8 cellular contexts compared by ENCODE assay signal in the genomic region with DNA sequence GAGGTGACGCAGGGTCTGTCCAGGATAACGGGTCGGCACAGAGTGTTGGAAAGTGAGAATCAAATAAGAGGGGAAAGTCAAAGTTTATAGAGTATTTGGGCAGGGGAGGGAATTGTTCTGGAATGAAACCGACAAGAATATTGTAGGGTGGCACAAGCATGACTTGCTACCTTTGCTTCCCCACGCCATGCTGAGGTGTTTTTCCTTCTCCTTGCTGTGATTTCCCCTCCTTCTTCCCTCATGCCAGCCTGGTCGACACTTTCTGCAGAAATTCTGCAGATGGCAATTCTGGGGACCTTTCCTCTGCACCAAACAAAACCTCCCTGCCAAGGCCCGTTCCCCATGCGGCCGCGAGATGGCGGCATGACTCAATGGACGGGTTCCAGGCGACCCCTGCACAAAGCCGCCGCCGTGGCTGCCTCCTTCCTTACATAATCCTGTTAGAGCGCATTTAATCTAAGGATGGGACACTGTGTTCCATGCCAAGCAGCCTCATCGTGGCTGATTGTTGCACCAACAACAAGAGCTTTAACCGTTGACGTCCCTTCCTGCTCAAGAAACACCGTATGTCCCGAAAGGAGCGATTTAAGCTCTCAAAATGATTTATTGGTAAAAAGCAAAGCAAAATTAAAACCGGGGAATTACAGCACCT. TPM values are rescaled to one million over a fixed set of nuclear protein-coding genes. Genes with fewer than 3 reads are reported as not detected.
DNase-seq lines count a peak whose midpoint lies in the region; ATAC-seq and TF ChIP-seq lines count a peak whose summit lies in the region.

TSS of gene MRO (minus strand) at position 290 of the 652 bp plus-strand sequence. CDS start 10,616 bp downstream, outside the sequence.

- peak; percentile 78 for DNase-seq in DND-41
- DNase-seq in GM23248 = peak; percentile 85
- peak; percentile 81 to 89 for DNase-seq in Kasumi-1 (lab: John Stamatoyannopoulos, UW)
- peak; percentile 86 to 94 (median 89) for DNase-seq in Peyer's patch
- DNase-seq in activated T-cell treated with anti-CD3 and anti-CD28 coated beads, Interleukin-2, amount 50 U/mL, for 72 hours = peak; percentile 78 to 83
- peak; percentile 71 for DNase-seq in fibroblast of peridontal ligament (ENCODE audit: extremely low read depth)
- DNase-seq in naive thymus-derived CD8-positive, alpha-beta T cell = peak; percentile 65 to 87 (median 76)

- TF ChIP-seq CTCF in DND-41 (IDR thresholded peaks at IDR 0.05; ENCODE audit: borderline replicate concordance, extremely low read depth, low read length, poor library complexity, severe bottlenecking) (peak; percentile 99), Peyer's patch (IDR thresholded peaks at IDR 0.05) (peak; percentile 67 to 97 (median 92))

- no peaks in the 10 kb centered on the region for H3K9me2 ChIP-seq in GM23248 (ENCODE audit: insufficient read depth)

- in situ Hi-C loops in GM23248 (cut with MboI) = no loop called here

- POLR2A ChIA-PET in naive thymus-derived CD8-positive, alpha-beta T cell (lab: Charles Lee) = interaction anchor here (1.1 to 1.8 kb wide), 4 partner anchors 59 to 238 kb away, joined by 3 to 8 read pairs (median 5); partner anchors contain the start of genes ELAC1, ME2 and SMAD4

- no peak within 1 kb of the TSS for H3K4me3 Mint-ChIP-seq in activated T-cell treated with anti-CD3 and anti-CD28 coated beads, Interleukin-2, amount 50 U/mL, for 72 hours
- H3K4me3 Mint-ChIP-seq in naive thymus-derived CD8-positive, alpha-beta T cell = peak within 1 kb of the TSS in 3 of 10 donors; percentile 13 to 28 (median 24)
- no peak within 1 kb of the TSS for H3K4me3 Mint-ChIP-seq in stimulated activated memory B cell treated with anti-CD40 and anti-IgM and Interleukin-4, amounts not matched to agents 10 μg/mL and 1 μg/mL and 100 μg/mL, for 72 hours

- 2 to 3% methylated on average over 24 of the region's 24 CpGs for WGBS in GM23248 (ENCODE audit: low coverage in 1 of 2, low lambda C conversion rate in 2 of 2, missing lambda C conversion rate in 2 of 2), 2 experiments

- H3K79me2 ChIP-seq in DND-41 (ENCODE audit: insufficient read depth, low read length) = no peaks in the 10 kb centered on the region
- H3K79me2 ChIP-seq in GM23248 (ENCODE audit: insufficient read depth) = no peaks in the 10 kb centered on the region

- H3K9me3 ChIP-seq in DND-41 (ENCODE audit: insufficient read depth, low read length, severe bottlenecking) = no peaks in the 10 kb centered on the region
- no peaks in the 10 kb centered on the region for H3K9me3 ChIP-seq in GM23248 (ENCODE audit: low read depth)
- no peaks in the 10 kb centered on the region for H3K9me3 ChIP-seq in Peyer's patch

- H3K4me1 Mint-ChIP-seq in activated T-cell treated with anti-CD3 and anti-CD28 coated beads, Interleukin-2, amount 50 U/mL, for 72 hours (ENCODE audit: low read depth) = no peaks in the 10 kb centered on the region
- peaks cover 0 to 9% (median 0%) of the 10 kb centered on the region in 4 donors for H3K4me1 Mint-ChIP-seq in naive thymus-derived CD8-positive, alpha-beta T cell
- peaks cover 12% of the 10 kb centered on the region for H3K4me1 Mint-ChIP-seq in stimulated activated memory B cell treated with anti-CD40 and anti-IgM and Interleukin-4, amounts not matched to agents 10 μg/mL and 1 μg/mL and 100 μg/mL, for 72 hours

- H3K9me3 Mint-ChIP-seq in activated T-cell treated with anti-CD3 and anti-CD28 coated beads, Interleukin-2, amount 50 U/mL, for 72 hours = no peaks in the 10 kb centered on the region
- no peaks in the 10 kb centered on the region for H3K9me3 Mint-ChIP-seq in naive thymus-derived CD8-positive, alpha-beta T cell
- H3K9me3 Mint-ChIP-seq in stimulated activated memory B cell treated with anti-CD40 and anti-IgM and Interleukin-4, amounts not matched to agents 10 μg/mL and 1 μg/mL and 100 μg/mL, for 72 hours = no peaks in the 10 kb centered on the region

- no peak for TF ChIP-seq POLR2A in Peyer's patch (IDR thresholded peaks at IDR 0.05)

- peak within 1 kb of the TSS; percentile 64 for H3K4me2 ChIP-seq in DND-41 (ENCODE audit: insufficient read depth, low read length)
- H3K4me2 ChIP-seq in GM23248 (ENCODE audit: unreplicated experiment) = peak within 1 kb of the TSS; percentile 90

- H3K36me3 ChIP-seq in DND-41 (ENCODE audit: insufficient read depth, low read length) (no peaks in the 10 kb centered on the region), GM23248 (ENCODE audit: low read depth) (no peaks in the 10 kb centered on the region), Peyer's patch (no peaks in the 10 kb centered on the region)

- H3K36me3 Mint-ChIP-seq in activated T-cell treated with anti-CD3 and anti-CD28 coated beads, Interleukin-2, amount 50 U/mL, for 72 hours (ENCODE audit: insufficient read depth in 2 of 2) = no peaks in the 10 kb centered on the region
- H3K36me3 Mint-ChIP-seq in naive thymus-derived CD8-positive, alpha-beta T cell = peaks cover 0 to 2% (median 0%) of the 10 kb centered on the region in 3 donors
- no peaks in the 10 kb centered on the region for H3K36me3 Mint-ChIP-seq in stimulated activated memory B cell treated with anti-CD40 and anti-IgM and Interleukin-4, amounts not matched to agents 10 μg/mL and 1 μg/mL and 100 μg/mL, for 72 hours

- H3K27ac Mint-ChIP-seq in activated T-cell treated with anti-CD3 and anti-CD28 coated beads, Interleukin-2, amount 50 U/mL, for 72 hours = no peak within 1 kb of the TSS
- no peak within 1 kb of the TSS for H3K27ac Mint-ChIP-seq in naive thymus-derived CD8-positive, alpha-beta T cell
- no peak within 1 kb of the TSS for H3K27ac Mint-ChIP-seq in stimulated activated memory B cell treated with anti-CD40 and anti-IgM and Interleukin-4, amounts not matched to agents 10 μg/mL and 1 μg/mL and 100 μg/mL, for 72 hours

- H3K4me3 ChIP-seq in DND-41 (ENCODE audit: low read depth in 1 of 2, low read length in 2 of 2) (peak within 1 kb of the TSS in 1 of 2 experiments; percentile 45; a peak in 2 of 4 replicates), GM23248 (peak within 1 kb of the TSS; percentile 71), Peyer's patch (peak within 1 kb of the TSS; percentile 14 to 54 (median 34))

- no peaks in the 10 kb centered on the region for H4K20me1 ChIP-seq in DND-41 (ENCODE audit: insufficient read depth, low read length)
- no peaks in the 10 kb centered on the region for H4K20me1 ChIP-seq in GM23248 (ENCODE audit: insufficient read depth)

- no peaks in the 10 kb centered on the region for H3F3A ChIP-seq in GM23248 (ENCODE audit: insufficient read depth)

- H3K27ac ChIP-seq in DND-41 (ENCODE audit: low read length) (no peak within 1 kb of the TSS), GM23248 (no peak within 1 kb of the TSS), Peyer's patch (peak within 1 kb of the TSS in 2 of 4 donors; percentile 28 to 56)

- H2AFZ ChIP-seq in DND-41 (ENCODE audit: low read depth, low read length) (peak within 1 kb of the TSS; percentile 51), GM23248 (peak within 1 kb of the TSS; percentile 85)

- H3K27me3 Mint-ChIP-seq in activated T-cell treated with anti-CD3 and anti-CD28 coated beads, Interleukin-2, amount 50 U/mL, for 72 hours (ENCODE audit: low read depth) = peaks cover 8% of the 10 kb centered on the region
- peaks cover 6 to 15% (median 11%) of the 10 kb centered on the region in 5 donors for H3K27me3 Mint-ChIP-seq in naive thymus-derived CD8-positive, alpha-beta T cell
- H3K27me3 Mint-ChIP-seq in stimulated activated memory B cell treated with anti-CD40 and anti-IgM and Interleukin-4, amounts not matched to agents 10 μg/mL and 1 μg/mL and 100 μg/mL, for 72 hours = no peaks in the 10 kb centered on the region

- H3K4me1 ChIP-seq in DND-41 (ENCODE audit: insufficient read depth, low read length) (peaks cover 14% of the 10 kb centered on the region), GM23248 (ENCODE audit: insufficient read depth) (no peaks in the 10 kb centered on the region), Peyer's patch (peaks cover 4 to 21% (median 7%) of the 10 kb centered on the region in 4 donors)

- peak; percentile 99 for ATAC-seq in DND-41 (ENCODE audit: insufficient read depth, low read depth)
- ATAC-seq in activated T-cell treated with anti-CD3 and anti-CD28 coated beads, Interleukin-2, amount 50 U/mL, for 72 hours (replicated peaks in 1 of 2) = peak; percentile 99
- peak; percentile 99 to 100 for ATAC-seq in naive thymus-derived CD8-positive, alpha-beta T cell
- ATAC-seq in stimulated activated memory B cell treated with anti-CD40 and anti-IgM and Interleukin-4, amounts not matched to agents 10 μg/mL and 1 μg/mL and 100 μg/mL, for 72 hours = peak; percentile 93

- peaks cover 26% of the 10 kb centered on the region for H3K27me3 ChIP-seq in DND-41 (ENCODE audit: insufficient read depth, low read length, poor library complexity)
- H3K27me3 ChIP-seq in GM23248 (replicated peaks; ENCODE audit: insufficient read depth) = no peaks in the 10 kb centered on the region; the same call in 1 of the 2 replicates
- no peaks in the 10 kb centered on the region for H3K27me3 ChIP-seq in Peyer's patch

- H3K9ac ChIP-seq in DND-41 (ENCODE audit: low read depth, low read length) (peak within 1 kb of the TSS; percentile 30; the same call in 1 of the 2 replicates), GM23248 (peak within 1 kb of the TSS; percentile 48)

RNA-seq across cellular contexts. Expression of gene MRO, which starts in this region (rescaled TPM):
- not detected in 2 replicates for total RNA-seq in GM23248 (2014; rRNA removed; shearing (Covaris generic))
- polyA plus RNA-seq in GM23248 (2016; fragmentation: Nextera tagmentation; extraction: Ambion mirVana) = not detected in 2 replicates
- total RNA-seq in Peyer's patch = 10 to 100 TPM in 1 of 4 donors, 1 to 10 TPM in 2, not detected in 1; 4.8 to 17.5 (median 6.7) TPM
- not detected for total RNA-seq in activated T-cell treated with anti-CD3 and anti-CD28 coated beads, Interleukin-2, amount 50 U/mL, for 72 hours
- not detected for total RNA-seq in naive thymus-derived CD8-positive, alpha-beta T cell
- polyA plus RNA-seq in naive thymus-derived CD8-positive, alpha-beta T cell = not detected

Comparison
In these comparisons a context has a peak if more than half of its experiments do, and no peak if none do; other contexts are left out.
1. Peak in DNase-seq, H3K4me3 ChIP-seq, H3K9ac ChIP-seq and H3K4me2 ChIP-seq in GM23248; RNA of the gene not detected or under 1 TPM.
2. Peak in DNase-seq and ATAC-seq in activated T-cell treated with anti-CD3 and anti-CD28 coated beads, Interleukin-2, amount 50 U/mL, for 72 hours; RNA of the gene not detected or under 1 TPM.
3. Peak in DNase-seq and ATAC-seq in naive thymus-derived CD8-positive, alpha-beta T cell; RNA of the gene not detected or under 1 TPM.